In the genomic region with DNA sequence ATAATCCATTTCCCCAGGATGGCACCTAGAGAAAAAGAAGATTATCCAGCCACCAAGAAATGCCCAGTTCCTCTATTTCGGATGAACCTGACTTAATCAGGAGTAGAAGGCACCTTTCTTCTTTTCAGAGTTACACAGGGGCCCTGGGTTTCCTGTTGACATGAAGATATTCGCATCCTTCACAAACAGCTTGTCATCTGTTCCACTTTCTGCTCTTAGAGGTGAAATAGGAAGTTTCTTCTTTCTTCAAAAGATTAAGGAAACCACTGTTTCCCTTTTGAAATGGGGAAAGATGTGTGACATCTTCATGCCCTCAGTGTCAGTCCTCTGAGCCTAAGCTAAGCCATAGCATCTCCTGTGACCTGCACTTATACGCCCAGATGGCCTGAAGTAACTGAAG, we compare ENCODE assay signal across 10 cellular contexts. TPM values are rescaled to one million over a fixed set of nuclear protein-coding genes. Genes with fewer than 3 reads are reported as not detected.
DNase-seq lines count a peak whose midpoint lies in the region; ATAC-seq and TF ChIP-seq lines count a peak whose summit lies in the region.
"Had no signal": no experiment of that assay in that cellular context is flagged by ENCODE, and none has a peak within 500 bp of the region (broad histone marks: within the 10 kb centered on the region; RNA-seq: fewer than 3 reads in every experiment).

No MANE protein-coding gene starts in this region.

- H3K36me3 ChIP-seq in DND-41 (ENCODE audit: insufficient read depth, low read length) (no peaks in the 10 kb centered on the region), neural progenitor cell (no peaks in the 10 kb centered on the region)

- H3K9me3 ChIP-seq in DND-41 (ENCODE audit: insufficient read depth, low read length, severe bottlenecking) (no peaks in the 10 kb centered on the region), neural progenitor cell (ENCODE audit: low read depth) (no peaks in the 10 kb centered on the region)

- 0 out of 2 replicates have a peak, but pooled peaks cover 2% of the 10 kb centered on the region for H3K4me1 ChIP-seq in DND-41 (ENCODE audit: insufficient read depth, low read length)
- no peaks in the 10 kb centered on the region for H3K4me1 ChIP-seq in neural progenitor cell

- TF ChIP-seq CTCF in DND-41 (IDR thresholded peaks at IDR 0.05; ENCODE audit: borderline replicate concordance, extremely low read depth, low read length, poor library complexity, severe bottlenecking) (no peak), neural progenitor cell (IDR thresholded peaks at IDR 0.05) (no peak)

- H3K27ac Mint-ChIP-seq in activated naive CD8-positive, alpha-beta T cell treated with anti-CD3 and anti-CD28 coated beads for 36 hours = peak overlapping the region; percentile 88
- H3K27ac Mint-ChIP-seq in neural progenitor cell = no peak overlapping the region

- H3K9me3 Mint-ChIP-seq in activated naive CD8-positive, alpha-beta T cell treated with anti-CD3 and anti-CD28 coated beads for 36 hours = peaks cover 5% of the 10 kb centered on the region
- H3K9me3 Mint-ChIP-seq in neural progenitor cell = no peaks in the 10 kb centered on the region

- H3F3A ChIP-seq in neural progenitor cell (ENCODE audit: low read depth) = no peaks in the 10 kb centered on the region

- no peak overlapping the region for H3K4me3 ChIP-seq in DND-41 (ENCODE audit: low read depth in 1 of 2, low read length in 2 of 2)
- H3K4me3 ChIP-seq in neural progenitor cell = no peak overlapping the region

- peak; percentile 4 for DNase-seq in DND-41
- peak; percentile 65 for DNase-seq in KG1 (lab: John Stamatoyannopoulos, UW)
- DNase-seq in activated naive CD8-positive, alpha-beta T cell treated with anti-CD3 and anti-CD28 coated beads for 36 hours = no peak
- no peak for DNase-seq in activated effector memory CD4-positive, alpha-beta T cell treated with anti-CD3 and anti-CD28 coated beads, Interleukin-2, amount 50 U/mL, for 16 hours
- no peak for DNase-seq in neural progenitor cell (ENCODE audit: low spot score)
- DNase-seq in NK-92 (lab: John Stamatoyannopoulos, UW; ENCODE audit: unreplicated experiment) = no peak
- DNase-seq in left cardiac atrium = no peak
- DNase-seq: DMS 273 treated with DMSO at 0.1 percent for 48 hours had no signal

- H3K4me1 Mint-ChIP-seq in activated naive CD8-positive, alpha-beta T cell treated with anti-CD3 and anti-CD28 coated beads for 36 hours = peaks cover 23% of the 10 kb centered on the region
- H3K4me1 Mint-ChIP-seq in neural progenitor cell = no peaks in the 10 kb centered on the region

- H3K4me3 Mint-ChIP-seq in activated naive CD8-positive, alpha-beta T cell treated with anti-CD3 and anti-CD28 coated beads for 36 hours = peak overlapping the region; percentile 6
- H3K4me3 Mint-ChIP-seq in neural progenitor cell = no peak overlapping the region

- H3K79me2 ChIP-seq in DND-41 (ENCODE audit: insufficient read depth, low read length) = no peaks in the 10 kb centered on the region
- H3K79me2 ChIP-seq in neural progenitor cell (ENCODE audit: low read depth) = no peaks in the 10 kb centered on the region

- no peak overlapping the region for H2AFZ ChIP-seq in DND-41 (ENCODE audit: low read depth, low read length)
- no peak overlapping the region for H2AFZ ChIP-seq in neural progenitor cell (replicated peaks)

- H3K27ac ChIP-seq in DND-41 (ENCODE audit: low read length) = no peak overlapping the region
- H3K27ac ChIP-seq in neural progenitor cell = no peak overlapping the region

- H3K27me3 ChIP-seq in DND-41 (ENCODE audit: insufficient read depth, low read length, poor library complexity) = peaks cover under 1% of the 10 kb centered on the region
- H3K27me3 ChIP-seq in neural progenitor cell = no peaks in the 10 kb centered on the region

- H3K9ac ChIP-seq in DND-41 (ENCODE audit: low read depth, low read length) (no peak overlapping the region), neural progenitor cell (no peak overlapping the region)

- ATAC-seq in DND-41 (ENCODE audit: insufficient read depth, low read depth) (peak; percentile 76), GM21529 (IDR thresholded peaks at IDR 0.05; ENCODE audit: unreplicated experiment) (peak; percentile 80), left cardiac atrium (no peak)
- ATAC-seq: Panc1 had no signal

- H3K4me2 ChIP-seq in DND-41 (ENCODE audit: insufficient read depth, low read length) = no peak overlapping the region
- no peak overlapping the region for H3K4me2 ChIP-seq in neural progenitor cell

- intact Hi-C loops in left cardiac atrium (cut with DNase I) = no loop called here

- no peaks in the 10 kb centered on the region for H3K27me3 Mint-ChIP-seq in activated naive CD8-positive, alpha-beta T cell treated with anti-CD3 and anti-CD28 coated beads for 36 hours
- H3K27me3 Mint-ChIP-seq in neural progenitor cell (ENCODE audit: insufficient read depth, low read depth) = peaks cover 2% of the 10 kb centered on the region

- no peaks in the 10 kb centered on the region for H4K20me1 ChIP-seq in DND-41 (ENCODE audit: insufficient read depth, low read length)
- H4K20me1 ChIP-seq in neural progenitor cell (ENCODE audit: low read depth) = no peaks in the 10 kb centered on the region

- H3K36me3 Mint-ChIP-seq in activated naive CD8-positive, alpha-beta T cell treated with anti-CD3 and anti-CD28 coated beads for 36 hours = peaks cover 2% of the 10 kb centered on the region
- H3K36me3 Mint-ChIP-seq in neural progenitor cell = no peaks in the 10 kb centered on the region

RNA-seq across cellular contexts. Expression of a gene that starts 39.1 kb away (rescaled TPM):
- 10 to 100 TPM; 58.3 to 61.4 TPM for total RNA-seq in activated naive CD8-positive, alpha-beta T cell treated with anti-CD3 and anti-CD28 coated beads for 36 hours
- total RNA-seq in neural progenitor cell (ENCODE audit: low replicate concordance) (42.6 and 66.6 TPM in 2 replicates), left cardiac atrium (100 to 1,000 TPM in 1 of 2 donors, 10 to 100 TPM in 1; 92.8 to 127 TPM)

Comparison
In these comparisons a context has a peak if more than half of its experiments do, and no peak if none do; other contexts are left out.
1. ATAC-seq: peak in DND-41 (single experiment) and GM21529 (single experiment); none in left cardiac atrium (0 of 2).
2. DNase-seq: peak in DND-41 (single experiment) and KG1 (single experiment); none in activated naive CD8-positive, alpha-beta T cell treated with anti-CD3 and anti-CD28 coated beads for 36 hours (single experiment), activated effector memory CD4-positive, alpha-beta T cell treated with anti-CD3 and anti-CD28 coated beads, Interleukin-2, amount 50 U/mL, for 16 hours (single experiment), neural progenitor cell (single experiment), NK-92 (single experiment) and left cardiac atrium (single experiment).